ENCODE assay signal across 9 cellular contexts in genomic region chr9:676780-677458, GRCh38.
DNase-seq lines count a peak whose midpoint lies in the region; ATAC-seq lines count a peak whose summit lies in the region.
"Had no signal": no experiment of that assay in that cellular context is flagged by ENCODE, and none has a peak within 500 bp of the region (broad histone marks: within the 10 kb centered on the region; RNA-seq: fewer than 3 reads in every experiment).

No MANE protein-coding gene starts in this region.

- H3K23ac ChIP-seq in trophoblast cell (ENCODE audit: low read length), result no peak overlapping the region

- H3K36me3 Mint-ChIP-seq in CD8-positive, alpha-beta memory T cell, result peaks cover 0 to 3% (median 0%) of the 10 kb centered on the region in 3 donors

- H3K79me2 ChIP-seq in trophoblast cell (ENCODE audit: control insufficient read depth, insufficient read depth, low read length, poor library complexity), result no peaks in the 10 kb centered on the region

- CTCF ChIA-PET in CD8-positive, alpha-beta memory T cell (lab: Charles Lee), result no interaction called here

- peaks cover 16% of the 10 kb centered on the region for H3K79me1 ChIP-seq in trophoblast cell (ENCODE audit: low read length)

- POLR2A ChIA-PET in CD8-positive, alpha-beta memory T cell (lab: Charles Lee), result no interaction called here

- H3K4me2 ChIP-seq in trophoblast cell (ENCODE audit: low read length), result no peak overlapping the region

- H2AK5ac ChIP-seq in trophoblast cell (ENCODE audit: low read length), result peak overlapping the region; percentile 73

- H3K18ac ChIP-seq in trophoblast cell (ENCODE audit: low read length), result no peak overlapping the region

- peak overlapping the region; percentile 55 to 78 (median 70) for H3K4me3 Mint-ChIP-seq in CD8-positive, alpha-beta memory T cell

- peaks cover 12 to 18% (median 17%) of the 10 kb centered on the region in 3 donors for H3K4me1 Mint-ChIP-seq in CD8-positive, alpha-beta memory T cell

- H3K36me3 ChIP-seq in CD8-positive, alpha-beta memory T cell (ENCODE audit: insufficient read depth, low read length), result no peaks in the 10 kb centered on the region
- no peaks in the 10 kb centered on the region for H3K36me3 ChIP-seq in endocrine pancreas (ENCODE audit: control insufficient read depth, insufficient read depth, low read length)
- peaks cover 0 to 3% of the 10 kb centered on the region in 2 experiments for H3K36me3 ChIP-seq in trophoblast cell (ENCODE audit: control insufficient read depth in 1 of 2, insufficient read depth in 2 of 2, low read length in 2 of 2)

- H2BK12ac ChIP-seq in trophoblast cell (ENCODE audit: low read length), result no peak overlapping the region

- no peaks in the 10 kb centered on the region for H3K9me3 ChIP-seq in CD8-positive, alpha-beta memory T cell (ENCODE audit: low read length)
- H3K9me3 ChIP-seq in endocrine pancreas (ENCODE audit: control insufficient read depth, low read length) (no peaks in the 10 kb centered on the region), trophoblast cell (ENCODE audit: insufficient read depth, low read depth, low read length) (no peaks in the 10 kb centered on the region)

- H3K27me3 ChIP-seq in CD8-positive, alpha-beta memory T cell (ENCODE audit: insufficient read depth, low read length, poor library complexity, severe bottlenecking), result no peaks in the 10 kb centered on the region
- H3K27me3 ChIP-seq in endocrine pancreas (ENCODE audit: control insufficient read depth, insufficient read depth, low read length) (no peaks in the 10 kb centered on the region), trophoblast cell (ENCODE audit: insufficient read depth, low read length) (no peaks in the 10 kb centered on the region)

- H2AFZ ChIP-seq in trophoblast cell (ENCODE audit: insufficient read depth, low read length, poor library complexity), result no peak overlapping the region

- no peak overlapping the region for H4K91ac ChIP-seq in trophoblast cell (ENCODE audit: low read depth, low read length)

- H3K9ac ChIP-seq in endocrine pancreas (ENCODE audit: control insufficient read depth, insufficient read depth, low read length) (no peak overlapping the region), trophoblast cell (ENCODE audit: low read length) (no peak overlapping the region)

- DNase-seq in CD8-positive, alpha-beta memory T cell, result no peak
- DNase-seq in LoVo (ENCODE audit: low spot score) (peak; percentile 16), trophoblast cell (no peak), iPS-NIHi11 (ENCODE audit: low spot score) (no peak), T1000 (lab: John Stamatoyannopoulos, UW) (no peak)
- DNase-seq in central memory CD4-positive, alpha-beta T cell, result no peak
- DNase-seq: NCI-H69 had no signal

- H3K4me3 ChIP-seq in CD8-positive, alpha-beta memory T cell (ENCODE audit: low read length), result no peak overlapping the region
- H3K4me3 ChIP-seq in endocrine pancreas (ENCODE audit: control insufficient read depth, insufficient read depth, low read length) (peak overlapping the region; percentile 88), trophoblast cell (ENCODE audit: low read depth, low read length) (no peak overlapping the region)

- no peak overlapping the region for H4K12ac ChIP-seq in trophoblast cell (ENCODE audit: low read depth, low read length)

- H3K9me3 Mint-ChIP-seq in CD8-positive, alpha-beta memory T cell, result no peaks in the 10 kb centered on the region

- H2BK5ac ChIP-seq in trophoblast cell (ENCODE audit: low read depth, low read length, poor library complexity), result no peak overlapping the region

- peaks cover 0 to 16% of the 10 kb centered on the region in 2 donors for H3K27me3 Mint-ChIP-seq in CD8-positive, alpha-beta memory T cell

- no peak overlapping the region for H2BK120ac ChIP-seq in trophoblast cell (ENCODE audit: insufficient read depth, low read length, poor library complexity)

- no CpG with 5 or more reads among the region's 3 CpGs for whole genome bisulfite sequencing in trophoblast cell (ENCODE audit: extremely low coverage, insufficient coverage, insufficient read length)

- no peak overlapping the region for H3K4ac ChIP-seq in trophoblast cell (ENCODE audit: low read depth, low read length)

- H4K8ac ChIP-seq in trophoblast cell (ENCODE audit: low read depth, low read length), result no peak overlapping the region

- H3K27ac Mint-ChIP-seq in CD8-positive, alpha-beta memory T cell, result no peak overlapping the region

- ATAC-seq in GM18511 (IDR thresholded peaks at IDR 0.05; ENCODE audit: unreplicated experiment), result no peak

- no peak overlapping the region for H3K14ac ChIP-seq in trophoblast cell (ENCODE audit: low read length)

- no peaks in the 10 kb centered on the region for H3K4me1 ChIP-seq in CD8-positive, alpha-beta memory T cell (ENCODE audit: insufficient read depth, low read length)
- H3K4me1 ChIP-seq in endocrine pancreas (ENCODE audit: control insufficient read depth, insufficient read depth, low read length), result peaks cover 16% of the 10 kb centered on the region
- H3K4me1 ChIP-seq in trophoblast cell (ENCODE audit: control insufficient read depth in 1 of 2, insufficient read depth in 2 of 2, low read length in 2 of 2), result peaks cover 3 to 10% of the 10 kb centered on the region in 2 experiments

- H3K27ac ChIP-seq in CD8-positive, alpha-beta memory T cell (ENCODE audit: low read depth, low read length), result no peak overlapping the region
- H3K27ac ChIP-seq in trophoblast cell (ENCODE audit: low read depth, low read length), result no peak overlapping the region
